In the genomic region with DNA sequence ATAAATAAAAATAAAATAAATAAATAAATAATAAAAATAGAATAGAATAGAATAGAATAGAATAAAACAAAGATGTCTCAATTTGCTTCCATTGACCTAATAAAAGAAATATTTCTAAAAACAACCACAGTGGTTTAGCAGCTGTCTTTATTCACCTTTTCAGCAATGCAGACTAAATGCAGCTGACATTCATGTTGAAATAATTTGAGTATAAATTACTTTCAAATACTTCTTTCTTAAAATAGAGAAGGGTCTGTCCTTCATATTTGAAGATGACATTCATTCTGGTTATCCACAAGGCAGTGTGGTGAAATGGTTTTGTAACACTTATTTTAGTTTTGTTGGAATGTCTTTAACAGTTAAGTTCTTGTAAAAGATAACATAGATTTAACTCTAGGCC, we compare ENCODE assay signal across 23 cellular contexts.
DNase-seq lines count a peak whose midpoint lies in the region; ATAC-seq, FAIRE-seq and TF ChIP-seq lines count a peak whose summit lies in the region.
"Had no signal": no experiment of that assay in that cellular context is flagged by ENCODE, and none has a peak within 500 bp of the region (broad histone marks: within the 10 kb centered on the region; RNA-seq: fewer than 3 reads in every experiment).

No MANE protein-coding gene starts in this region.

- H3K27ac ChIP-seq in pancreas (no peak overlapping the region), spleen (no peak overlapping the region)
- H3K27ac ChIP-seq: BLaER1, C4-2B, GM23248 had no signal

- H3K27ac Mint-ChIP-seq in WTC11, result no peak overlapping the region
- H3K27ac Mint-ChIP-seq: B cell; CD4-positive, CD25-positive, alpha-beta regulatory T cell; CD8-positive, alpha-beta T cell; H9 had no signal

- peaks cover 5% of the 10 kb centered on the region; the same call in 1 of the 2 replicates for H3K4me1 Mint-ChIP-seq in WTC11
- H3K4me1 Mint-ChIP-seq: B cell; CD4-positive, CD25-positive, alpha-beta regulatory T cell had no signal

- CTCF ChIA-PET in WTC11 (lab: Charles Lee), result no interaction called here

- H3K36me3 Mint-ChIP-seq in WTC11, result no peaks in the 10 kb centered on the region
- H3K36me3 Mint-ChIP-seq: CD4-positive, CD25-positive, alpha-beta regulatory T cell; CD8-positive, alpha-beta T cell had no signal

- TF ChIP-seq CTCF in AG10803 (conservative IDR thresholded peaks at IDR 0.05; ENCODE audit: low read length) (no peak), WTC11 (IDR thresholded peaks at IDR 0.05) (no peak), pancreas (IDR thresholded peaks at IDR 0.05) (no peak), spleen (IDR thresholded peaks at IDR 0.05 in 8 of 11, conservative IDR thresholded peaks at IDR 0.05 in 3 of 11) (no peak)

- FAIRE-seq in frontal cortex (lab: Jason Lieb, UNC) (peak; percentile 91), pancreas (lab: Jason Lieb, UNC) (peak; percentile 66)
- FAIRE-seq: GM12878, GM19239 had no signal

- H3K9me3 Mint-ChIP-seq in WTC11, result no peaks in the 10 kb centered on the region
- H3K9me3 Mint-ChIP-seq: CD8-positive, alpha-beta T cell; H9 had no signal

- H3K36me3 ChIP-seq in pancreas, result no peaks in the 10 kb centered on the region
- no peaks in the 10 kb centered on the region for H3K36me3 ChIP-seq in spleen
- H3K36me3 ChIP-seq: BLaER1 had no signal

- no peaks in the 10 kb centered on the region for H3K27me3 ChIP-seq in pancreas
- peaks cover 0 to 33% (median 0%) of the 10 kb centered on the region in 7 donors for H3K27me3 ChIP-seq in spleen (replicated peaks in 1 of 7)
- H3K27me3 ChIP-seq: BLaER1 had no signal

- no peak for TF ChIP-seq POLR2A in spleen (IDR thresholded peaks at IDR 0.05)

- no peak for ATAC-seq in WTC11
- no peak for ATAC-seq in pancreas
- ATAC-seq in GM19035 (IDR thresholded peaks at IDR 0.05; ENCODE audit: unreplicated experiment), result no peak
- ATAC-seq in GM18870 (IDR thresholded peaks at IDR 0.05; ENCODE audit: unreplicated experiment), result no peak
- ATAC-seq in GM18511 (IDR thresholded peaks at IDR 0.05; ENCODE audit: unreplicated experiment), result no peak
- ATAC-seq: CD8-positive, alpha-beta T cell; GM12878; HCT116 had no signal

- no peak overlapping the region for H3K4me3 ChIP-seq in AG10803 (ENCODE audit: low read length)
- no peak overlapping the region for H3K4me3 ChIP-seq in pancreas
- no peak overlapping the region for H3K4me3 ChIP-seq in spleen
- H3K4me3 ChIP-seq: BLaER1, GM12878, GM23248 had no signal

- DNase-seq in AG10803 (ENCODE audit: low read depth) (peak; percentile 37), WTC11 (ENCODE audit: low spot score) (no peak), frontal cortex (ENCODE audit: low spot score in 2 of 2) (no peak), pancreas (no peak), spleen (no peak)
- DNase-seq: 8988T; Caco-2; CD4-positive, CD25-positive, alpha-beta regulatory T cell; CD8-positive, alpha-beta T cell; DMS153; DND-41; GDM1; GM23248; H9 had no signal

- POLR2A ChIA-PET in WTC11 (lab: Charles Lee), result no interaction called here

- no peak overlapping the region for H3K4me3 Mint-ChIP-seq in WTC11
- H3K4me3 Mint-ChIP-seq: B cell; CD4-positive, CD25-positive, alpha-beta regulatory T cell; CD8-positive, alpha-beta T cell; H9 had no signal

- intact Hi-C loops in pancreas (cut with DNase I), result no loop called here
- intact Hi-C loops in spleen (cut with DNase I; ENCODE audit: low total_unique reads), result no loop called here

- no peaks in the 10 kb centered on the region for H3K9me3 ChIP-seq in pancreas
- peaks cover 0 to 6% (median 0%) of the 10 kb centered on the region in 8 donors for H3K9me3 ChIP-seq in spleen
- H3K9me3 ChIP-seq: BLaER1, Caco-2 had no signal

- H3K27me3 Mint-ChIP-seq in WTC11 (ENCODE audit: low read depth), result no peaks in the 10 kb centered on the region
- H3K27me3 Mint-ChIP-seq: CD4-positive, CD25-positive, alpha-beta regulatory T cell had no signal

- H3K4me1 ChIP-seq in pancreas (no peaks in the 10 kb centered on the region), spleen (peaks cover 0 to 7% (median 0%) of the 10 kb centered on the region in 6 donors)
- H3K4me1 ChIP-seq: Caco-2 had no signal

TF ChIP-seq in WTC11, 78 proteins besides CTCF, POLR2A, EP300 and RAD21:
- TF ChIP-seq IRF2 (CRISPR knock-in tag; IDR thresholded peaks at IDR 0.05; ENCODE audit: borderline replicate concordance, low read depth), result no peak
- peak; percentile 43; the same call in 1 of the 2 replicates for TF ChIP-seq HMGA2 (CRISPR knock-in tag; IDR thresholded peaks at IDR 0.05)
